8 cellular contexts compared by ENCODE assay signal in the genomic region with DNA sequence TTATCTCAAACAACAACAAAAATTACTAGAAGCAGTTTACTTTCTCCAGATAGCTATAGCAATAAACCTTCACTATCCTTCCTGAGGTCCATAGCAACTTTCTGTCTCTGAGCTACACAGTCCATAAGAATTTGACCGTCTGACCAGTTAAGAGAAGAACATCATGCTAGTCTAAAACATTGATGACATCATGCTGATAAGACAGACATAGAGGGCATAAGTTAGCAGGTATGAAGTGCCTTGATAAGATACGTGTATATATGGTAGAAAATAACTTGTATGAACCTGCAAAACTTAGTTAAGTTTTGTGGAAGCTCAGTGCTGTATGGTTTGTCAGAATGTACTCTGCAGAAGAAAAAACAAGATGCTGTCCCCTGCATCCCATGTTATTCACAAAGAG.
"Had no signal": no experiment of that assay in that cellular context is flagged by ENCODE, and none has a peak within 500 bp of the region (broad histone marks: within the 10 kb centered on the region; RNA-seq: fewer than 3 reads in every experiment).

No MANE protein-coding gene starts in this region.

- DNase-seq: GDM1, GF-D8 had no signal

- H3K4me3 ChIP-seq: GM12878 had no signal

- ATAC-seq: GM12878 had no signal

- FAIRE-seq: G401.6, GM12878, GM12891, GM12892, GM18507, GM19239 had no signal
